1 cellular context compared by ENCODE assay signal in the genomic region with DNA sequence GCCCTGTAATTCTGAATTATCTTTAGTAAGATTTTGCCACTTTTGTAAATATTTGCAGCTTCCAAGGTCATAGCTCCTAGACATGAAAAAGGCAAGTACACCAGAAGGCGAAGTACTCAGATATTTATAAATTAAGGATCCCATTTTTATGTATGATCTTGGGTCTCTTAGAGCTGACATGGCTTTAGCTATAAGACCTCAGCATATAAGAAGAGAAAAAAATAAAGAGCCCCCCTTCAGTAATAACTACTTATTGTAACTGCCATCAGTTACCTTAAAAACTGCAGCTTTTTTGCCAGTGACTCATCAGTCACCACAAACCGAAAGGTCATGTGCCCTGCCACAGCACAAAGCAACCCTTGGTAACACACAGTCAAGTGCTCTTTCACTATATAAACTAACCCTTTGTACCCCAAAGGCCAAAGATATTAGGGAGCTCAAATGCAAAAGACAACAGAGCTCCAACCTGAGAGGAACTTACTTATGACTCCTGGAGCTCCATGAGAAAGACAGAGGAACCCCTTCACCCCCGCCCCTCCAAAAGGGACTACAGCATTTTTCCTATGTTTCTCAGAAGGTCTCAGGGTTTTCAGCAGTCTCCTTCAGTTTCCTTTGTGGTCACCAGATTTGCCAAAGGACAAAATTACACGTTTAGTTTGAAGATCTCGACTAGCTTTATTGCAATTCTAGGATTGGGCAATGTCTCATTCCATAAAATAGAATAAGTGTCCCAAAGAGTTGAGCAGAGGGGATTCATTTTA.
TF ChIP-seq lines count a peak whose summit lies in the region.

No MANE protein-coding gene starts in this region.

TF ChIP-seq in HepG2, 621 proteins besides CTCF, POLR2A, EP300 and RAD21 (continued from another document and continues in another):
- TF ChIP-seq NR2F6 (IDR thresholded peaks at IDR 0.05) (peak; percentile 86), NR2F6 (CRISPR knock-in tag; IDR thresholded peaks at IDR 0.05) (peak; percentile 85), KAT8 (CRISPR knock-in tag; IDR thresholded peaks at IDR 0.05) (0 out of 2 replicates have a peak, but pooled peaks have one; percentile 35), ZNF891 (CRISPR knock-in tag; IDR thresholded peaks at IDR 0.05) (no peak), ZMAT3 (CRISPR knock-in tag; conservative IDR thresholded peaks at IDR 0.05) (no peak), NR2F2 (IDR thresholded peaks at IDR 0.05; ENCODE audit: borderline replicate concordance, low read depth) (peak; percentile 68; the same call in 1 of the 2 replicates), ATRX (CRISPR knock-in tag; IDR thresholded peaks at IDR 0.05; ENCODE audit: borderline replicate concordance) (no peak), NFYB (CRISPR knock-in tag; IDR thresholded peaks at IDR 0.05) (no peak), MYC (CRISPR knock-in tag; IDR thresholded peaks at IDR 0.05; ENCODE audit: borderline replicate concordance) (no peak), ZNF382 (CRISPR knock-in tag; IDR thresholded peaks at IDR 0.05; ENCODE audit: borderline replicate concordance) (no peak), ZNF776 (CRISPR knock-in tag; IDR thresholded peaks at IDR 0.05) (no peak), TCF7L2 (IDR thresholded peaks at IDR 0.05; ENCODE audit: low read depth, low read length) (no peak), SOX5 (CRISPR knock-in tag; IDR thresholded peaks at IDR 0.05; ENCODE audit: borderline replicate concordance) (peak; percentile 76; the same call in 1 of the 2 replicates), MAF1 (CRISPR knock-in tag; IDR thresholded peaks at IDR 0.05; ENCODE audit: borderline replicate concordance) (no peak), ZZZ3 (CRISPR knock-in tag; IDR thresholded peaks at IDR 0.05; ENCODE audit: borderline replicate concordance) (no peak), CCDC6 (CRISPR knock-in tag; IDR thresholded peaks at IDR 0.05) (no peak), NKX3-1 (CRISPR knock-in tag; IDR thresholded peaks at IDR 0.05) (no peak), SCMH1 (CRISPR knock-in tag; IDR thresholded peaks at IDR 0.05; ENCODE audit: borderline replicate concordance) (no peak), PHF20 (CRISPR knock-in tag; IDR thresholded peaks at IDR 0.05) (no peak), FOSL1 (CRISPR knock-in tag; IDR thresholded peaks at IDR 0.05; ENCODE audit: borderline replicate concordance) (peak; percentile 91), HMG20A (CRISPR knock-in tag; IDR thresholded peaks at IDR 0.05; ENCODE audit: borderline replicate concordance) (peak; percentile 57; the same call in 1 of the 2 replicates), ZNF703 (CRISPR knock-in tag; IDR thresholded peaks at IDR 0.05; ENCODE audit: borderline replicate concordance) (no peak), ZNF775 (CRISPR knock-in tag; IDR thresholded peaks at IDR 0.05; ENCODE audit: borderline replicate concordance) (no peak), ZNF83 (CRISPR knock-in tag; IDR thresholded peaks at IDR 0.05; ENCODE audit: borderline replicate concordance) (no peak), ETV6 (CRISPR knock-in tag; conservative IDR thresholded peaks at IDR 0.05) (no peak), HDAC6 (IDR thresholded peaks at IDR 0.05; ENCODE audit: low read depth, low read length) (no peak), ZNF251 (CRISPR knock-in tag; IDR thresholded peaks at IDR 0.05) (no peak), TCF7 (IDR thresholded peaks at IDR 0.05; ENCODE audit: low read depth) (peak; percentile 40; the same call in 1 of the 2 replicates), ZNF143 (CRISPR knock-in tag; IDR thresholded peaks at IDR 0.05) (no peak), CBFB (CRISPR knock-in tag; IDR thresholded peaks at IDR 0.05) (0 out of 2 replicates have a peak, but pooled peaks have one; percentile 27), JARID2 (CRISPR knock-in tag; IDR thresholded peaks at IDR 0.05; ENCODE audit: insufficient replicate concordance) (no peak), FIP1L1 (IDR thresholded peaks at IDR 0.05; ENCODE audit: borderline replicate concordance, insufficient read depth, low read depth, low read length) (no peak), NCOA2 (CRISPR knock-in tag; IDR thresholded peaks at IDR 0.05) (0 out of 2 replicates have a peak, but pooled peaks have one; percentile 27)
- TF ChIP-seq, protein P1, sequence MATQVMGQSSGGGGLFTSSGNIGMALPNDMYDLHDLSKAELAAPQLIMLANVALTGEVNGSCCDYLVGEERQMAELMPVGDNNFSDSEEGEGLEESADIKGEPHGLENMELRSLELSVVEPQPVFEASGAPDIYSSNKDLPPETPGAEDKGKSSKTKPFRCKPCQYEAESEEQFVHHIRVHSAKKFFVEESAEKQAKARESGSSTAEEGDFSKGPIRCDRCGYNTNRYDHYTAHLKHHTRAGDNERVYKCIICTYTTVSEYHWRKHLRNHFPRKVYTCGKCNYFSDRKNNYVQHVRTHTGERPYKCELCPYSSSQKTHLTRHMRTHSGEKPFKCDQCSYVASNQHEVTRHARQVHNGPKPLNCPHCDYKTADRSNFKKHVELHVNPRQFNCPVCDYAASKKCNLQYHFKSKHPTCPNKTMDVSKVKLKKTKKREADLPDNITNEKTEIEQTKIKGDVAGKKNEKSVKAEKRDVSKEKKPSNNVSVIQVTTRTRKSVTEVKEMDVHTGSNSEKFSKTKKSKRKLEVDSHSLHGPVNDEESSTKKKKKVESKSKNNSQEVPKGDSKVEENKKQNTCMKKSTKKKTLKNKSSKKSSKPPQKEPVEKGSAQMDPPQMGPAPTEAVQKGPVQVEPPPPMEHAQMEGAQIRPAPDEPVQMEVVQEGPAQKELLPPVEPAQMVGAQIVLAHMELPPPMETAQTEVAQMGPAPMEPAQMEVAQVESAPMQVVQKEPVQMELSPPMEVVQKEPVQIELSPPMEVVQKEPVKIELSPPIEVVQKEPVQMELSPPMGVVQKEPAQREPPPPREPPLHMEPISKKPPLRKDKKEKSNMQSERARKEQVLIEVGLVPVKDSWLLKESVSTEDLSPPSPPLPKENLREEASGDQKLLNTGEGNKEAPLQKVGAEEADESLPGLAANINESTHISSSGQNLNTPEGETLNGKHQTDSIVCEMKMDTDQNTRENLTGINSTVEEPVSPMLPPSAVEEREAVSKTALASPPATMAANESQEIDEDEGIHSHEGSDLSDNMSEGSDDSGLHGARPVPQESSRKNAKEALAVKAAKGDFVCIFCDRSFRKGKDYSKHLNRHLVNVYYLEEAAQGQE (IDR thresholded peaks at IDR 0.05; ENCODE audit: borderline replicate concordance in 1 of 2, low read depth in 1 of 2, low read length in 2 of 2), result no peak
- TF ChIP-seq, protein P2, sequence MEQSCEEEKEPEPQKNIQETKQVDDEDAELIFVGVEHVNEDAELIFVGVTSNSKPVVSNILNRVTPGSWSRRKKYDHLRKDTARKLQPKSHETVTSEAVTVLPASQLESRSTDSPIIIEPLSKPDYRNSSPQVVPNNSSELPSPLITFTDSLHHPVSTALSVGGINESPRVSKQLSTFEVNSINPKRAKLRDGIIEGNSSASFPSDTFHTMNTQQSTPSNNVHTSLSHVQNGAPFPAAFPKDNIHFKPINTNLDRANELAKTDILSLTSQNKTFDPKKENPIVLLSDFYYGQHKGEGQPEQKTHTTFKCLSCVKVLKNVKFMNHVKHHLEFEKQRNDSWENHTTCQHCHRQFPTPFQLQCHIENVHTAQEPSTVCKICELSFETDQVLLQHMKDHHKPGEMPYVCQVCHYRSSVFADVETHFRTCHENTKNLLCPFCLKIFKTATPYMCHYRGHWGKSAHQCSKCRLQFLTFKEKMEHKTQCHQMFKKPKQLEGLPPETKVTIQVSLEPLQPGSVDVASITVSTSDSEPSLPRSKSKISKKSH (CRISPR knock-in tag; IDR thresholded peaks at IDR 0.05; ENCODE audit: borderline replicate concordance), result no peak
- TF ChIP-seq, protein P3, sequence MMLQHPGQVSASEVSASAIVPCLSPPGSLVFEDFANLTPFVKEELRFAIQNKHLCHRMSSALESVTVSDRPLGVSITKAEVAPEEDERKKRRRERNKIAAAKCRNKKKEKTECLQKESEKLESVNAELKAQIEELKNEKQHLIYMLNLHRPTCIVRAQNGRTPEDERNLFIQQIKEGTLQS (CRISPR knock-in tag; IDR thresholded peaks at IDR 0.05), result peak; percentile 91
- TF ChIP-seq, protein P4, sequence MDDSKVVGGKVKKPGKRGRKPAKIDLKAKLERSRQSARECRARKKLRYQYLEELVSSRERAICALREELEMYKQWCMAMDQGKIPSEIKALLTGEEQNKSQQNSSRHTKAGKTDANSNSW (CRISPR knock-in tag; IDR thresholded peaks at IDR 0.05; ENCODE audit: borderline replicate concordance), result no peak
- TF ChIP-seq, protein P5, sequence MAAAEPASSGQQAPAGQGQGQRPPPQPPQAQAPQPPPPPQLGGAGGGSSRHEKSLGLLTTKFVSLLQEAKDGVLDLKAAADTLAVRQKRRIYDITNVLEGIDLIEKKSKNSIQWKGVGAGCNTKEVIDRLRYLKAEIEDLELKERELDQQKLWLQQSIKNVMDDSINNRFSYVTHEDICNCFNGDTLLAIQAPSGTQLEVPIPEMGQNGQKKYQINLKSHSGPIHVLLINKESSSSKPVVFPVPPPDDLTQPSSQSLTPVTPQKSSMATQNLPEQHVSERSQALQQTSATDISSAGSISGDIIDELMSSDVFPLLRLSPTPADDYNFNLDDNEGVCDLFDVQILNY (CRISPR knock-in tag; conservative IDR thresholded peaks at IDR 0.05), result no peak
- TF ChIP-seq, protein P6, sequence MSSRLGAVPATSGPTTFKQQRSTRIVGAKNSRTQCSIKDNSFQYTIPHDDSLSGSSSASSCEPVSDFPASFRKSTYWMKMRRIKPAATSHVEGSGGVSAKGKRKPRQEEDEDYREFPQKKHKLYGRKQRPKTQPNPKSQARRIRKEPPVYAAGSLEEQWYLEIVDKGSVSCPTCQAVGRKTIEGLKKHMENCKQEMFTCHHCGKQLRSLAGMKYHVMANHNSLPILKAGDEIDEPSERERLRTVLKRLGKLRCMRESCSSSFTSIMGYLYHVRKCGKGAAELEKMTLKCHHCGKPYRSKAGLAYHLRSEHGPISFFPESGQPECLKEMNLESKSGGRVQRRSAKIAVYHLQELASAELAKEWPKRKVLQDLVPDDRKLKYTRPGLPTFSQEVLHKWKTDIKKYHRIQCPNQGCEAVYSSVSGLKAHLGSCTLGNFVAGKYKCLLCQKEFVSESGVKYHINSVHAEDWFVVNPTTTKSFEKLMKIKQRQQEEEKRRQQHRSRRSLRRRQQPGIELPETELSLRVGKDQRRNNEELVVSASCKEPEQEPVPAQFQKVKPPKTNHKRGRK (CRISPR knock-in tag; IDR thresholded peaks at IDR 0.05), result no peak
- TF ChIP-seq, protein P7, sequence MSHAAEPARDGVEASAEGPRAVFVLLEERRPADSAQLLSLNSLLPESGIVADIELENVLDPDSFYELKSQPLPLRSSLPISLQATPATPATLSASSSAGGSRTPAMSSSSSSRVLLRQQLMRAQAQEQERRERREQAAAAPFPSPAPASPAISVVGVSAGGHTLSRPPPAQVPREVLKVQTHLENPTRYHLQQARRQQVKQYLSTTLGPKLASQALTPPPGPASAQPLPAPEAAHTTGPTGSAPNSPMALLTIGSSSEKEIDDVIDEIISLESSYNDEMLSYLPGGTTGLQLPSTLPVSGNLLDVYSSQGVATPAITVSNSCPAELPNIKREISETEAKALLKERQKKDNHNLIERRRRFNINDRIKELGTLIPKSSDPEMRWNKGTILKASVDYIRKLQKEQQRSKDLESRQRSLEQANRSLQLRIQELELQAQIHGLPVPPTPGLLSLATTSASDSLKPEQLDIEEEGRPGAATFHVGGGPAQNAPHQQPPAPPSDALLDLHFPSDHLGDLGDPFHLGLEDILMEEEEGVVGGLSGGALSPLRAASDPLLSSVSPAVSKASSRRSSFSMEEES (CRISPR knock-in tag; IDR thresholded peaks at IDR 0.05), result peak; percentile 90
- TF ChIP-seq, protein P8, sequence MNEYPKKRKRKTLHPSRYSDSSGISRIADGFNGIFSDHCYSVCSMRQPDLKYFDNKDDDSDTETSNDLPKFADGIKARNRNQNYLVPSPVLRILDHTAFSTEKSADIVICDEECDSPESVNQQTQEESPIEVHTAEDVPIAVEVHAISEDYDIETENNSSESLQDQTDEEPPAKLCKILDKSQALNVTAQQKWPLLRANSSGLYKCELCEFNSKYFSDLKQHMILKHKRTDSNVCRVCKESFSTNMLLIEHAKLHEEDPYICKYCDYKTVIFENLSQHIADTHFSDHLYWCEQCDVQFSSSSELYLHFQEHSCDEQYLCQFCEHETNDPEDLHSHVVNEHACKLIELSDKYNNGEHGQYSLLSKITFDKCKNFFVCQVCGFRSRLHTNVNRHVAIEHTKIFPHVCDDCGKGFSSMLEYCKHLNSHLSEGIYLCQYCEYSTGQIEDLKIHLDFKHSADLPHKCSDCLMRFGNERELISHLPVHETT (CRISPR knock-in tag; conservative IDR thresholded peaks at IDR 0.05), result no peak
- TF ChIP-seq, protein P9, sequence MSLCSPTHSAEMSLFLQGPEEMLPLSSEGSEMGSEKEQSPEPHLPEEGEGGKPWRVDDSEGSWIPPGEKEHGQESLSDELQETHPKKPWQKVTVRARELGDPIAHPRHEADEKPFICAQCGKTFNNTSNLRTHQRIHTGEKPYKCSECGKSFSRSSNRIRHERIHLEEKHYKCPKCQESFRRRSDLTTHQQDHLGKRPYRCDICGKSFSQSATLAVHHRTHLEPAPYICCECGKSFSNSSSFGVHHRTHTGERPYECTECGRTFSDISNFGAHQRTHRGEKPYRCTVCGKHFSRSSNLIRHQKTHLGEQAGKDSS (CRISPR knock-in tag; IDR thresholded peaks at IDR 0.05; ENCODE audit: borderline replicate concordance, low read depth), result no peak
- TF ChIP-seq, protein P10, sequence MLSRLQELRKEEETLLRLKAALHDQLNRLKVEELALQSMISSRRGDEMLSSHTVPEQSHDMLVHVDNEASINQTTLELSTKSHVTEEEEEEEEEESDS (CRISPR knock-in tag; IDR thresholded peaks at IDR 0.05; ENCODE audit: borderline replicate concordance), result no peak
- TF ChIP-seq, protein P11, sequence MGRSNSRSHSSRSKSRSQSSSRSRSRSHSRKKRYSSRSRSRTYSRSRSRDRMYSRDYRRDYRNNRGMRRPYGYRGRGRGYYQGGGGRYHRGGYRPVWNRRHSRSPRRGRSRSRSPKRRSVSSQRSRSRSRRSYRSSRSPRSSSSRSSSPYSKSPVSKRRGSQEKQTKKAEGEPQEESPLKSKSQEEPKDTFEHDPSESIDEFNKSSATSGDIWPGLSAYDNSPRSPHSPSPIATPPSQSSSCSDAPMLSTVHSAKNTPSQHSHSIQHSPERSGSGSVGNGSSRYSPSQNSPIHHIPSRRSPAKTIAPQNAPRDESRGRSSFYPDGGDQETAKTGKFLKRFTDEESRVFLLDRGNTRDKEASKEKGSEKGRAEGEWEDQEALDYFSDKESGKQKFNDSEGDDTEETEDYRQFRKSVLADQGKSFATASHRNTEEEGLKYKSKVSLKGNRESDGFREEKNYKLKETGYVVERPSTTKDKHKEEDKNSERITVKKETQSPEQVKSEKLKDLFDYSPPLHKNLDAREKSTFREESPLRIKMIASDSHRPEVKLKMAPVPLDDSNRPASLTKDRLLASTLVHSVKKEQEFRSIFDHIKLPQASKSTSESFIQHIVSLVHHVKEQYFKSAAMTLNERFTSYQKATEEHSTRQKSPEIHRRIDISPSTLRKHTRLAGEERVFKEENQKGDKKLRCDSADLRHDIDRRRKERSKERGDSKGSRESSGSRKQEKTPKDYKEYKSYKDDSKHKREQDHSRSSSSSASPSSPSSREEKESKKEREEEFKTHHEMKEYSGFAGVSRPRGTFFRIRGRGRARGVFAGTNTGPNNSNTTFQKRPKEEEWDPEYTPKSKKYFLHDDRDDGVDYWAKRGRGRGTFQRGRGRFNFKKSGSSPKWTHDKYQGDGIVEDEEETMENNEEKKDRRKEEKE (IDR thresholded peaks at IDR 0.05), result no peak
